Comparison of ENCODE assay signal across 16 cellular contexts in genomic region chr11:2257023-2257700, GRCh38. TPM values are rescaled to one million over a fixed set of nuclear protein-coding genes. Genes with fewer than 3 reads are reported as not detected.
DNase-seq lines count a peak whose midpoint lies in the region; ATAC-seq and TF ChIP-seq lines count a peak whose summit lies in the region.
"Had no signal": no experiment of that assay in that cellular context is flagged by ENCODE, and none has a peak within 500 bp of the region (broad histone marks: within the 10 kb centered on the region; RNA-seq: fewer than 3 reads in every experiment).

No MANE protein-coding gene starts in this region.

- TF ChIP-seq CTCF in RWPE1 (conservative IDR thresholded peaks at IDR 0.05; ENCODE audit: low read depth): no peak

- intact Hi-C loops in sciatic nerve (cut with DNase I): no loop called here

- H3K27ac ChIP-seq in RWPE1: peak overlapping the region; percentile 88
- H3K27ac ChIP-seq: brain microvascular endothelial cell, gastrocnemius medialis had no signal

- no peak for ATAC-seq in sciatic nerve
- no peak for ATAC-seq in GM19395 (IDR thresholded peaks at IDR 0.05; ENCODE audit: unreplicated experiment)
- ATAC-seq: gastrocnemius medialis, SK-N-SH treated with all-trans-retinoic acid at 6 μM for 48 hours had no signal

- DNase-seq in GM03348 (ENCODE audit: low spot score) (peak; percentile 2), RWPE1 (ENCODE audit: low spot score) (peak; percentile 69), islet precursor cell (peak; percentile 74), sciatic nerve (ENCODE audit: low spot score) (peak; percentile 33), midbrain (lab: John Stamatoyannopoulos, UW) (no peak), hippocampal formation (lab: John Stamatoyannopoulos, UW) (no peak), MV-4-11 (lab: John Stamatoyannopoulos, UW) (no peak)
- DNase-seq: activated gamma-delta T cell treated with Interleukin-2 at 50 U/mL for 16 hours; BE2C; brain microvascular endothelial cell; effector CD8-positive, alpha-beta T cell; gastrocnemius medialis; NCI-H345 had no signal

- CTCF ChIA-PET in RWPE1 (lab: Yijun Ruan, JAX): no interaction called here

- POLR2A ChIA-PET in RWPE1 (lab: Yijun Ruan, JAX; ENCODE audit: low non-redundant PET): no interaction called here

RNA-seq across cellular contexts. Expression of gene ASCL2, which starts 13.2 kb away (rescaled TPM):
- 0.80 TPM for total RNA-seq in sciatic nerve
- total RNA-seq: Daoy, gastrocnemius medialis had no signal

RNA-seq across cellular contexts. Expression of gene C11orf21, which starts 44.6 kb away (rescaled TPM):
- 3.1 TPM for total RNA-seq in sciatic nerve

RNA-seq across cellular contexts. Expression of gene TSPAN32, which starts 44.7 kb away (rescaled TPM):
- total RNA-seq in sciatic nerve: 7.3 TPM
- total RNA-seq: Daoy, gastrocnemius medialis had no signal

Comparison
In these comparisons a context has a peak if more than half of its experiments do, and no peak if none do; other contexts are left out.
1. DNase-seq: peak in GM03348 (single experiment), RWPE1 (single experiment), islet precursor cell (single experiment) and sciatic nerve (single experiment); none in midbrain (single experiment), hippocampal formation (0 of 2) and MV-4-11 (single experiment).